In the genomic region with DNA sequence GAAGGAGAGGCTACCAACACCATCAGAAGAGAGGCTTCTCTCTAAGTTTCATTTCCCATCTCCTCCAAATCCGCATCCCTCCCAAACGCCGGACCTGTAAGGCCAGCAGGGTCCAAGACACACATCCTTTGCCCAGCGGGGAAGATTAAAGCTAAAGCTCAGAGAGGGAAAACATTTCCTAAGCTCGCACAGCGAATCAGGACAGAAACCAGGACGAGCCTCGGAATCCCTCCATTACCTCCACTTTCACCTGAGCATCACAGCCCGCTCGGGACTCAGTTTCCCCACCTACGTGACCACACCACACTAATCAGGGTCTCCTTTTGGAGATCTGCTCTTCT, we compare ENCODE assay signal across 8 cellular contexts. TPM values are rescaled to one million over a fixed set of nuclear protein-coding genes. Genes with fewer than 3 reads are reported as not detected.
DNase-seq lines count a peak whose midpoint lies in the region; ATAC-seq and TF ChIP-seq lines count a peak whose summit lies in the region.

No MANE protein-coding gene starts in this region.

- H3K9ac ChIP-seq in neural cell (ENCODE audit: low read length), result peak overlapping the region; percentile 74

- peaks cover 0 to 6% (median 0%) of the 10 kb centered on the region in 7 donors for H3K9me3 Mint-ChIP-seq in CD4-positive, CD25-positive, alpha-beta regulatory T cell
- H3K9me3 Mint-ChIP-seq in dendritic cell treated with granulocyte-macrophage colony-stimulating factor and Interleukin-4, amounts not matched to agents 40 ng/mL and 50 ng/mL, for 4 days, result no peaks in the 10 kb centered on the region

- no peaks in the 10 kb centered on the region for H3K36me3 Mint-ChIP-seq in CD4-positive, CD25-positive, alpha-beta regulatory T cell
- peaks cover 7% of the 10 kb centered on the region for H3K36me3 Mint-ChIP-seq in dendritic cell treated with granulocyte-macrophage colony-stimulating factor and Interleukin-4, amounts not matched to agents 40 ng/mL and 50 ng/mL, for 4 days (ENCODE audit: low read depth)

- H3K27ac Mint-ChIP-seq in CD4-positive, CD25-positive, alpha-beta regulatory T cell, result peak overlapping the region in 2 of 3 donors; percentile 99
- H3K27ac Mint-ChIP-seq in dendritic cell treated with granulocyte-macrophage colony-stimulating factor and Interleukin-4, amounts not matched to agents 40 ng/mL and 50 ng/mL, for 4 days, result peak overlapping the region; percentile 97

- H3K9me3 ChIP-seq in CD4-positive, CD25-positive, alpha-beta regulatory T cell (ENCODE audit: control insufficient read depth in 2 of 2, low read length in 2 of 2), result no peaks in the 10 kb centered on the region
- no peaks in the 10 kb centered on the region for H3K9me3 ChIP-seq in neural cell (ENCODE audit: low read length)

- intact Hi-C loops in dendritic cell treated with granulocyte-macrophage colony-stimulating factor and Interleukin-4, amounts not matched to agents 40 ng/mL and 50 ng/mL, for 4 days (cut with micrococcal nuclease), result loop anchor here (1.0 to 2.0 kb wide), 2 partner anchors 11 to 16 kb away; no protein-coding TSS in a partner anchor

- peak overlapping the region; percentile 68 for H3K4me2 ChIP-seq in neural cell (ENCODE audit: low read length)

- H3K4me1 Mint-ChIP-seq in CD4-positive, CD25-positive, alpha-beta regulatory T cell, result peaks cover 0 to 26% (median 12%) of the 10 kb centered on the region in 4 donors
- peaks cover 62% of the 10 kb centered on the region for H3K4me1 Mint-ChIP-seq in dendritic cell treated with granulocyte-macrophage colony-stimulating factor and Interleukin-4, amounts not matched to agents 40 ng/mL and 50 ng/mL, for 4 days (ENCODE audit: low read depth)

- no peaks in the 10 kb centered on the region for H3K9me2 ChIP-seq in neural cell (ENCODE audit: insufficient read depth, low read length)

- no peak for DNase-seq in CD4-positive, CD25-positive, alpha-beta regulatory T cell
- peak; percentile 47 for DNase-seq in M059J (ENCODE audit: low read depth)
- no peak for DNase-seq in mucosa of gallbladder (ENCODE audit: low spot score)
- DNase-seq in dedifferentiated amniotic fluid mesenchymal stem cell (ENCODE audit: extremely low spot score), result no peak
- DNase-seq in GF-D8 (lab: John Stamatoyannopoulos, UW), result no peak
- DNase-seq in HuH-7.5 (ENCODE audit: low spot score), result no peak

- H3K79me2 ChIP-seq in neural cell (replicated peaks; ENCODE audit: insufficient read depth, low read length), result no peaks in the 10 kb centered on the region

- H3F3A ChIP-seq in neural cell (ENCODE audit: insufficient read depth, low read length, poor library complexity, severe bottlenecking), result no peaks in the 10 kb centered on the region

- H3K4me1 ChIP-seq in CD4-positive, CD25-positive, alpha-beta regulatory T cell (ENCODE audit: control insufficient read depth, insufficient read depth, low read length, poor library complexity, severe bottlenecking), result peaks cover 32% of the 10 kb centered on the region

- peak overlapping the region; percentile 71 for H2AFZ ChIP-seq in neural cell (ENCODE audit: low read depth, low read length)

- TF ChIP-seq RAD21 in neural cell (conservative IDR thresholded peaks at IDR 0.05), result no peak

- TF ChIP-seq CTCF in neural cell (IDR thresholded peaks at IDR 0.05; ENCODE audit: poor library complexity, severe bottlenecking), result no peak

- H3K27me3 ChIP-seq in CD4-positive, CD25-positive, alpha-beta regulatory T cell (ENCODE audit: control insufficient read depth, insufficient read depth, low read length), result peaks cover 2% of the 10 kb centered on the region
- H3K27me3 ChIP-seq in neural cell (ENCODE audit: insufficient read depth, low read depth, low read length), result peaks cover 5% of the 10 kb centered on the region

- H3K36me3 ChIP-seq in CD4-positive, CD25-positive, alpha-beta regulatory T cell (ENCODE audit: control insufficient read depth, insufficient read depth, low read length), result peaks cover 10% of the 10 kb centered on the region
- no peaks in the 10 kb centered on the region for H3K36me3 ChIP-seq in neural cell (ENCODE audit: insufficient read depth, low read length)

- H3K27ac ChIP-seq in CD4-positive, CD25-positive, alpha-beta regulatory T cell (ENCODE audit: insufficient read depth, low read length, poor library complexity, severe bottlenecking), result peak overlapping the region; percentile 98
- peak overlapping the region; percentile 40 for H3K27ac ChIP-seq in neural cell (ENCODE audit: low read length)

- H4K20me1 ChIP-seq in neural cell (ENCODE audit: insufficient read depth), result no peaks in the 10 kb centered on the region

- ATAC-seq in CD4-positive, CD25-positive, alpha-beta regulatory T cell (ENCODE audit: low read depth in 2 of 2), result no peak

- TF ChIP-seq EP300 in neural cell (conservative IDR thresholded peaks at IDR 0.05; ENCODE audit: poor library complexity, severe bottlenecking), result no peak

- peak overlapping the region; percentile 90 to 99 (median 94) for H3K4me3 Mint-ChIP-seq in CD4-positive, CD25-positive, alpha-beta regulatory T cell
- H3K4me3 Mint-ChIP-seq in dendritic cell treated with granulocyte-macrophage colony-stimulating factor and Interleukin-4, amounts not matched to agents 40 ng/mL and 50 ng/mL, for 4 days, result peak overlapping the region; percentile 93

- H3K4me3 ChIP-seq in CD4-positive, CD25-positive, alpha-beta regulatory T cell (ENCODE audit: low read depth, low read length), result peak overlapping the region; percentile 66
- H3K4me3 ChIP-seq in neural cell (ENCODE audit: low read length), result peak overlapping the region; percentile 71

- H3K27me3 Mint-ChIP-seq in CD4-positive, CD25-positive, alpha-beta regulatory T cell, result peaks cover 25% of the 10 kb centered on the region
- peaks cover 47% of the 10 kb centered on the region for H3K27me3 Mint-ChIP-seq in dendritic cell treated with granulocyte-macrophage colony-stimulating factor and Interleukin-4, amounts not matched to agents 40 ng/mL and 50 ng/mL, for 4 days

TF ChIP-seq in neural cell, 6 proteins besides CTCF, POLR2A, EP300 and RAD21:
- no peak for TF ChIP-seq MXI1 (conservative IDR thresholded peaks at IDR 0.05; ENCODE audit: poor library complexity, severe bottlenecking)
- no peak for TF ChIP-seq TAF1 (IDR thresholded peaks at IDR 0.05; ENCODE audit: low read depth)
- TF ChIP-seq, protein P1, sequence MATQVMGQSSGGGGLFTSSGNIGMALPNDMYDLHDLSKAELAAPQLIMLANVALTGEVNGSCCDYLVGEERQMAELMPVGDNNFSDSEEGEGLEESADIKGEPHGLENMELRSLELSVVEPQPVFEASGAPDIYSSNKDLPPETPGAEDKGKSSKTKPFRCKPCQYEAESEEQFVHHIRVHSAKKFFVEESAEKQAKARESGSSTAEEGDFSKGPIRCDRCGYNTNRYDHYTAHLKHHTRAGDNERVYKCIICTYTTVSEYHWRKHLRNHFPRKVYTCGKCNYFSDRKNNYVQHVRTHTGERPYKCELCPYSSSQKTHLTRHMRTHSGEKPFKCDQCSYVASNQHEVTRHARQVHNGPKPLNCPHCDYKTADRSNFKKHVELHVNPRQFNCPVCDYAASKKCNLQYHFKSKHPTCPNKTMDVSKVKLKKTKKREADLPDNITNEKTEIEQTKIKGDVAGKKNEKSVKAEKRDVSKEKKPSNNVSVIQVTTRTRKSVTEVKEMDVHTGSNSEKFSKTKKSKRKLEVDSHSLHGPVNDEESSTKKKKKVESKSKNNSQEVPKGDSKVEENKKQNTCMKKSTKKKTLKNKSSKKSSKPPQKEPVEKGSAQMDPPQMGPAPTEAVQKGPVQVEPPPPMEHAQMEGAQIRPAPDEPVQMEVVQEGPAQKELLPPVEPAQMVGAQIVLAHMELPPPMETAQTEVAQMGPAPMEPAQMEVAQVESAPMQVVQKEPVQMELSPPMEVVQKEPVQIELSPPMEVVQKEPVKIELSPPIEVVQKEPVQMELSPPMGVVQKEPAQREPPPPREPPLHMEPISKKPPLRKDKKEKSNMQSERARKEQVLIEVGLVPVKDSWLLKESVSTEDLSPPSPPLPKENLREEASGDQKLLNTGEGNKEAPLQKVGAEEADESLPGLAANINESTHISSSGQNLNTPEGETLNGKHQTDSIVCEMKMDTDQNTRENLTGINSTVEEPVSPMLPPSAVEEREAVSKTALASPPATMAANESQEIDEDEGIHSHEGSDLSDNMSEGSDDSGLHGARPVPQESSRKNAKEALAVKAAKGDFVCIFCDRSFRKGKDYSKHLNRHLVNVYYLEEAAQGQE (IDR thresholded peaks at IDR 0.05; ENCODE audit: borderline replicate concordance), result no peak
- no peak for TF ChIP-seq SMC3 (conservative IDR thresholded peaks at IDR 0.05; ENCODE audit: poor library complexity)
- no peak for TF ChIP-seq EZH2 (IDR thresholded peaks at IDR 0.05; ENCODE audit: borderline replicate concordance, insufficient read depth, low read length, poor library complexity, severe bottlenecking)
- TF ChIP-seq POLR2AphosphoS5 (IDR thresholded peaks at IDR 0.05), result no peak
TF ChIP-seq in neural cell: peak in this region for 0.

RNA-seq across cellular contexts. Expression of a gene that starts 0.7 kb away (rescaled TPM):
- total RNA-seq in CD4-positive, CD25-positive, alpha-beta regulatory T cell, result 731 TPM
- polyA plus RNA-seq in CD4-positive, CD25-positive, alpha-beta regulatory T cell, result 10 to 100 TPM in 2 of 4 donors, 1 to 10 TPM in 2; 5.2 to 12.7 (median 9.6) TPM
- 4.3 and 5.5 TPM in 2 replicates for total RNA-seq in M059J (2014; rRNA removed; shearing (Covaris generic))
- polyA plus RNA-seq in neural cell, result 1.4 and 2.1 TPM in 2 replicates
- 13.8 and 14.4 TPM in 2 replicates for polyA minus RNA-seq in neural cell
- total RNA-seq in mucosa of gallbladder, result 7.2 TPM

RNA-seq across cellular contexts. Expression of a gene that starts 29.8 kb away (rescaled TPM):
- 1.5 TPM for total RNA-seq in CD4-positive, CD25-positive, alpha-beta regulatory T cell
- polyA plus RNA-seq in CD4-positive, CD25-positive, alpha-beta regulatory T cell, result under 1 TPM; 0.09 to 0.88 (median 0.28) TPM
- total RNA-seq in M059J (2014; rRNA removed; shearing (Covaris generic)), result 3.5 and 4.2 TPM in 2 replicates
- 70.3 and 83.9 TPM in 2 replicates for polyA plus RNA-seq in neural cell
- 75.7 and 92.8 TPM in 2 replicates for polyA minus RNA-seq in neural cell
- total RNA-seq in mucosa of gallbladder, result 10.7 TPM

RNA-seq across cellular contexts. Expression of a gene that starts 31.2 kb away (rescaled TPM):
- 2.3 TPM for total RNA-seq in CD4-positive, CD25-positive, alpha-beta regulatory T cell
- 1 to 10 TPM; 2.5 to 6.7 (median 3.7) TPM for polyA plus RNA-seq in CD4-positive, CD25-positive, alpha-beta regulatory T cell
- total RNA-seq in M059J (2014; rRNA removed; shearing (Covaris generic)), result 0.64 TPM in 1 of 2 replicates, not detected in the other
- polyA plus RNA-seq in neural cell, result 1.0 and 1.8 TPM in 2 replicates
- polyA minus RNA-seq in neural cell, result not detected in 2 replicates
- total RNA-seq in mucosa of gallbladder, result 2.2 TPM

RNA-seq across cellular contexts. Expression of a gene that starts 40.2 kb away (rescaled TPM):
- 115 TPM for total RNA-seq in CD4-positive, CD25-positive, alpha-beta regulatory T cell
- polyA plus RNA-seq in CD4-positive, CD25-positive, alpha-beta regulatory T cell, result 10 to 100 TPM; 40.3 to 53.2 (median 50.4) TPM
- total RNA-seq in M059J (2014; rRNA removed; shearing (Covaris generic)), result 91.6 and 97.7 TPM in 2 replicates
- 6.1 and 15.6 TPM in 2 replicates for polyA plus RNA-seq in neural cell
- polyA minus RNA-seq in neural cell, result 5.8 and 10.5 TPM in 2 replicates
- 137 TPM for total RNA-seq in mucosa of gallbladder

RNA-seq across cellular contexts. Expression of a gene that starts 43.4 kb away (rescaled TPM):
- total RNA-seq in CD4-positive, CD25-positive, alpha-beta regulatory T cell, result 30.5 TPM
- polyA plus RNA-seq in CD4-positive, CD25-positive, alpha-beta regulatory T cell, result 10 to 100 TPM; 25.9 to 28.7 (median 26.3) TPM
- 78.1 and 87.7 TPM in 2 replicates for total RNA-seq in M059J (2014; rRNA removed; shearing (Covaris generic))
- 69.2 and 80.8 TPM in 2 replicates for polyA plus RNA-seq in neural cell
- 32.4 and 36.9 TPM in 2 replicates for polyA minus RNA-seq in neural cell
- 57.0 TPM for total RNA-seq in mucosa of gallbladder

Comparison
In these comparisons a context has a peak if more than half of its experiments do, and no peak if none do; other contexts are left out.
1. RNA of a gene that starts 0.7 kb away (total RNA-seq): 731 TPM in CD4-positive, CD25-positive, alpha-beta regulatory T cell (single experiment); 7.2 TPM in mucosa of gallbladder (single experiment) and 4.3 to 5.5 TPM in M059J; every median in the first group is over 10 times any median in the second.